18 cellular contexts compared by ENCODE assay signal in the genomic region with DNA sequence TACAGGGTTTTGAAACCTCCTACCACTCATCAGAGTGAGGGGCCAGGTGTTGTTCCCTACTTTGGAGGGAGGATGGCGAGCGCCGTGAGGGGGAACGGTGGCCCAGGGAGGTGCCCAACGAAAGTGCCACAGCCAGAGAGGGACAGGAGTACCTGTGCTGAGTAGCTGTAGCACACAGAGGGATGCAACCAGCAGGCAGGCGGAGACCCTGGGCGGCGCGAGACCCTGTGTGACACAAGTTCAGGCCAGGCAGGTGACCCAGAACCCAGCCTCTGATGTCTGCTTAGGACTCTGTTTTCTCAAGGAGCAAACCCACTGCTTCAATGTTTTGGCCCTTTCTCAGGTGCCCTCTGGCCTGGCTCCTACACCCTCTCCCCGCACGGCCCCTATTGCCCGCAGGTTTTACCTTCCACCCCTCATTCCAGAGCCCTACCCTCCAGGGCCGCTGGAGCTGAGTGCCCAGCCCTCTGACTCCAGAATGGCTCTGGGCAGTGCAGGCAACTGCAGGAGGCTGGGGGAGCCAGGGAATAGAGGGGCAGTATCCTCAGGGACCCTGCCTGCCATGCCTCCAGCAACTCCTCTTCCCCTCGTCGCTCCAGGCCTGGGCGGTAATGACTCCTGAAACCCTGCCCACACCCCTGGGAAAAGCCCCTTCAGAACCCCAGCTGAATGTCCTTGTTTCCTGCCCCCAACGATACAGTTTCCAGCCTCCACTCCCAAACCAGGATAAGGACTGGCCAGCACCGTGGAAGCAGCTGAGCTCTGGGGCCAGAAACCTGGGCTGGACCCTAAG.
DNase-seq lines count a peak whose midpoint lies in the region; ATAC-seq and TF ChIP-seq lines count a peak whose summit lies in the region.
"Had no signal": no experiment of that assay in that cellular context is flagged by ENCODE, and none has a peak within 500 bp of the region (broad histone marks: within the 10 kb centered on the region; RNA-seq: fewer than 3 reads in every experiment).

No MANE protein-coding gene starts in this region.

- peak overlapping the region in 6 of 10 donors; percentile 9 to 53 (median 42) for H3K27ac Mint-ChIP-seq in naive thymus-derived CD8-positive, alpha-beta T cell
- H3K27ac Mint-ChIP-seq: activated CD8-positive, alpha-beta T cell treated with anti-CD3 and anti-CD28 coated beads for 36 hours; natural killer cell treated with Interleukin-12 subunit alpha and Interleukin-12 subunit beta and Interleukin-15 and Interleukin-18, amount 100 ng/mL, for 72 hours had no signal

- ATAC-seq in heart left ventricle: no peak
- ATAC-seq in naive thymus-derived CD8-positive, alpha-beta T cell: no peak
- ATAC-seq: activated CD8-positive, alpha-beta T cell treated with anti-CD3 and anti-CD28 coated beads for 36 hours had no signal

- no peaks in the 10 kb centered on the region for H3K9me3 Mint-ChIP-seq in naive thymus-derived CD8-positive, alpha-beta T cell
- H3K9me3 Mint-ChIP-seq: activated CD8-positive, alpha-beta T cell treated with anti-CD3 and anti-CD28 coated beads for 36 hours; CD8-positive, alpha-beta memory T cell; natural killer cell treated with Interleukin-12 subunit alpha and Interleukin-12 subunit beta and Interleukin-15 and Interleukin-18, amount 100 ng/mL, for 72 hours had no signal

- POLR2A ChIA-PET in naive thymus-derived CD8-positive, alpha-beta T cell (lab: Charles Lee): no interaction called here

- in situ Hi-C loops in G401 (cut with HindIII; ENCODE audit: low sequenced_read_pairs): no loop called here

- no peak overlapping the region for H3K4me3 Mint-ChIP-seq in naive thymus-derived CD8-positive, alpha-beta T cell
- H3K4me3 Mint-ChIP-seq: activated CD8-positive, alpha-beta T cell treated with anti-CD3 and anti-CD28 coated beads for 36 hours; CD8-positive, alpha-beta memory T cell; natural killer cell treated with Interleukin-12 subunit alpha and Interleukin-12 subunit beta and Interleukin-15 and Interleukin-18, amount 100 ng/mL, for 72 hours had no signal

- no peaks in the 10 kb centered on the region for H3K27me3 Mint-ChIP-seq in naive thymus-derived CD8-positive, alpha-beta T cell
- H3K27me3 Mint-ChIP-seq: activated CD8-positive, alpha-beta T cell treated with anti-CD3 and anti-CD28 coated beads for 36 hours; natural killer cell treated with Interleukin-12 subunit alpha and Interleukin-12 subunit beta and Interleukin-15 and Interleukin-18, amount 100 ng/mL, for 72 hours had no signal

- TF ChIP-seq POLR2A in heart left ventricle (IDR thresholded peaks at IDR 0.05): no peak

- no peaks in the 10 kb centered on the region for H3K9me3 ChIP-seq in left ventricle myocardium inferior (replicated peaks)
- H3K9me3 ChIP-seq in heart left ventricle: no peaks in the 10 kb centered on the region

- H3K4me1 ChIP-seq in left ventricle myocardium inferior (peaks cover 61% of the 10 kb centered on the region), heart left ventricle (peaks cover 0 to 52% (median 27%) of the 10 kb centered on the region in 12 donors)

- H3K4me3 ChIP-seq in left ventricle myocardium inferior: no peak overlapping the region
- H3K4me3 ChIP-seq in heart left ventricle: no peak overlapping the region

- 78 to 87% (median 86%) methylated on average over 17 to 18 of the region's 18 CpGs for WGBS in heart left ventricle, 4 donors

- H3K27ac ChIP-seq in left ventricle myocardium inferior (replicated peaks) (peak overlapping the region; percentile 36), heart left ventricle (no peak overlapping the region), temporal lobe (ENCODE audit: low read depth, low read length) (peak overlapping the region; percentile 58)
- H3K27ac ChIP-seq: parathyroid adenoma had no signal

- TF ChIP-seq CTCF in left ventricle myocardium inferior (IDR thresholded peaks at IDR 0.05; ENCODE audit: borderline replicate concordance) (no peak), heart left ventricle (IDR thresholded peaks at IDR 0.05) (no peak)

- H3K27me3 ChIP-seq in left ventricle myocardium inferior (ENCODE audit: low read depth) (no peaks in the 10 kb centered on the region), heart left ventricle (no peaks in the 10 kb centered on the region)

- intact Hi-C loops in left ventricle myocardium inferior (cut with micrococcal nuclease) (no loop called here), heart left ventricle (cut with DNase I) (no loop called here)

- no peak for DNase-seq in left ventricle myocardium inferior
- DNase-seq in heart left ventricle: no peak
- DNase-seq in ecto neural progenitor cell (ENCODE audit: low spot score): peak; percentile 36
- no peak for DNase-seq in naive thymus-derived CD8-positive, alpha-beta T cell
- DNase-seq in G401 (ENCODE audit: low spot score): no peak
- no peak for DNase-seq in KG1 (lab: John Stamatoyannopoulos, UW)
- no peak for DNase-seq in activated CD8-positive, alpha-beta memory T cell treated with anti-CD3 and anti-CD28 coated beads, Interleukin-2, amount 50 U/mL, for 48 hours
- DNase-seq: activated CD8-positive, alpha-beta T cell treated with anti-CD3 and anti-CD28 coated beads for 36 hours; activated gamma-delta T cell treated with Interleukin-2 at 50 U/mL for 16 hours; CD8-positive, alpha-beta memory T cell; Karpas-422; NCI-H2171; NCI-H524; SIG-M5; stimulated activated CD8-positive, alpha-beta memory T cell treated with anti-CD3 and anti-CD28 coated beads, Interleukin-4, amount 100 ng/mL, for 48 hours had no signal

- no peaks in the 10 kb centered on the region for H3K36me3 ChIP-seq in left ventricle myocardium inferior
- H3K36me3 ChIP-seq in heart left ventricle: no peaks in the 10 kb centered on the region

- peaks cover 0 to 3% (median 0%) of the 10 kb centered on the region in 3 donors for H3K36me3 Mint-ChIP-seq in naive thymus-derived CD8-positive, alpha-beta T cell
- H3K36me3 Mint-ChIP-seq: natural killer cell treated with Interleukin-12 subunit alpha and Interleukin-12 subunit beta and Interleukin-15 and Interleukin-18, amount 100 ng/mL, for 72 hours had no signal

- H3K4me1 Mint-ChIP-seq in naive thymus-derived CD8-positive, alpha-beta T cell: peaks cover 16 to 32% (median 26%) of the 10 kb centered on the region in 4 donors

Comparison
In these comparisons a context has a peak if more than half of its experiments do, and no peak if none do; other contexts are left out.
1. H3K27ac ChIP-seq: peak in left ventricle myocardium inferior (single experiment) and temporal lobe (single experiment); none in heart left ventricle (0 of 12).